5 cellular contexts compared by ENCODE assay signal in the genomic region with DNA sequence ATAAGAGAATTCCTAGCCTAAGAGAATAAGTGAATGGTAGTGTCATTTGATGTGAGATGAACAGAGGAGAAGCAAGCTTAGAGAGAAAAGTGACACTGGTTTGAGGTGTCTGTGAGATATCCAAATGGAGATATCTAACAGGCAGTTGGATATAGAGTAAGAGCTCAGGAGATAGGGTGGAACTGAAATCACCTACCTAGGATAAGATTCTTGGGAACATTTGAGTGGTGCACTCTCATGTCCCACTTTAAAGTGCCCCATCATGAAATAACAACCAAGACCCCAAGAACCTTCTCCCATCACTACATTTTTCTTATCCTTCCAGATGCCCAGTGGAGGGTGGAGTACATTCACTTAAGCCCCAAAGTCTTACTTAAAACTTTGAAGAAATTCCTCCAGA.
"Had no signal": no experiment of that assay in that cellular context is flagged by ENCODE, and none has a peak within 500 bp of the region (broad histone marks: within the 10 kb centered on the region; RNA-seq: fewer than 3 reads in every experiment).

No MANE protein-coding gene starts in this region.

- H3K4me2 ChIP-seq: GM23338 had no signal

- H2AFZ ChIP-seq: GM23338 had no signal

- H3K27ac ChIP-seq: HL-60 had no signal

- FAIRE-seq: H54 had no signal

- DNase-seq: HCEC 1CT, KG1 had no signal

- H3K4me3 ChIP-seq: GM23338 had no signal
